Comparison of ENCODE assay signal across 17 cellular contexts in the genomic region with DNA sequence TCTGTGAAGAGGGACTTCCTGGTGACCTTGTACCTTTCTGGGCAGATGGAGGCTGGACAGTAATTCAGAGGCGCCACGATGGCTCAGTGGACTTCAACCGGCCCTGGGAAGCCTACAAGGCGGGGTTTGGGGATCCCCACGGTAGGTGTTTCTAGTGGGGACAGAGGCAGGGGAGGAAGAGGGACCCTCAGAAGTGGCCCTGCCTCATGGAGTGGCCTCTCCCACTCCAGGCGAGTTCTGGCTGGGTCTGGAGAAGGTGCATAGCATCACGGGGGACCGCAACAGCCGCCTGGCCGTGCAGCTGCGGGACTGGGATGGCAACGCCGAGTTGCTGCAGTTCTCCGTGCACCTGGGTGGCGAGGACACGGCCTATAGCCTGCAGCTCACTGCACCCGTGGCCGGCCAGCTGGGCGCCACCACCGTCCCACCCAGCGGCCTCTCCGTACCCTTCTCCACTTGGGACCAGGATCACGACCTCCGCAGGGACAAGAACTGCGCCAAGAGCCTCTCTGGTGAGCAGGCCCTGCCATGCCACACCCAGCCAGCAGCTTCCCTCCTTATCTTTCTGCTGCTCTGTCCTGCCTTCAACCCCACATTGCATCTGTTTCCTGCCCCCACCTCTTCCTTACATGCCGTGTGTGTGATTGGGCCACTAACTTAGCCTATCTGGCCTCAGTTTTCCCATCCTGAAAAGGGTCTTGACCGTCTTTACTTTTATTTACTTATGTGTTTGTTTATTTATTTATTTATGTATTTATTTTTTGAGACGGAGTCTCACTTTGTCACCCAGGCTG. TPM values are rescaled to one million over a fixed set of nuclear protein-coding genes. Genes with fewer than 3 reads are reported as not detected.
A peak's percentile ranks its signal among the peaks of the same experiment; 100 is the strongest.
DNase-seq lines count a peak whose midpoint lies in the region; ATAC-seq and TF ChIP-seq lines count a peak whose summit lies in the region.
"Had no signal": no experiment of that assay in that cellular context is flagged by ENCODE, and none has a peak within 500 bp of the region (broad histone marks: within the 10 kb centered on the region; RNA-seq: fewer than 3 reads in every experiment).

No MANE protein-coding gene starts in this region.

- H3K4me1 Mint-ChIP-seq in CD8-positive, alpha-beta memory T cell: no peaks in the 10 kb centered on the region
- peaks cover 9% of the 10 kb centered on the region for H3K4me1 Mint-ChIP-seq in activated CD4-positive, alpha-beta T cell treated with anti-CD3 and anti-CD28 coated beads, Interleukin-2, amount 10 ng/mL, durations not matched to agents 24 days and 14 days

- no peaks in the 10 kb centered on the region for H3K36me3 Mint-ChIP-seq in CD8-positive, alpha-beta memory T cell
- H3K36me3 Mint-ChIP-seq in activated CD4-positive, alpha-beta T cell treated with anti-CD3 and anti-CD28 coated beads, Interleukin-2, amount 10 ng/mL, durations not matched to agents 24 days and 14 days (ENCODE audit: low read depth): peaks cover 1% of the 10 kb centered on the region

- no peak for TF ChIP-seq CTCF in osteoblast (IDR thresholded peaks at IDR 0.05; ENCODE audit: extremely low read depth, low read depth, low read length)

- peak overlapping the region; percentile 31 for H3K27ac ChIP-seq in CD8-positive, alpha-beta memory T cell (ENCODE audit: low read depth, low read length)
- H3K27ac ChIP-seq in duodenal mucosa (ENCODE audit: low read depth, low read length): no peak overlapping the region
- no peak overlapping the region for H3K27ac ChIP-seq in osteoblast (ENCODE audit: low read depth, low read length)

- H3K4me3 Mint-ChIP-seq in CD8-positive, alpha-beta memory T cell: no peak overlapping the region
- no peak overlapping the region for H3K4me3 Mint-ChIP-seq in activated CD4-positive, alpha-beta T cell treated with anti-CD3 and anti-CD28 coated beads, Interleukin-2, amount 10 ng/mL, durations not matched to agents 24 days and 14 days
- H3K4me3 Mint-ChIP-seq: activated naive CD8-positive, alpha-beta T cell treated with anti-CD3 and anti-CD28 coated beads, Interleukin-2, amount 10 ng/mL, durations not matched to agents 7 days and 5 days; T-helper 17 cell had no signal

- no peaks in the 10 kb centered on the region for H3K4me1 ChIP-seq in CD8-positive, alpha-beta memory T cell (ENCODE audit: insufficient read depth, low read length)
- H3K4me1 ChIP-seq in duodenal mucosa (ENCODE audit: control insufficient read depth in 1 of 2, insufficient read depth in 2 of 2, low read length in 2 of 2) (peaks cover 23 to 35% of the 10 kb centered on the region in 2 donors), osteoblast (ENCODE audit: insufficient read depth, low read length) (peaks cover 21% of the 10 kb centered on the region)

- H3K27me3 ChIP-seq in CD8-positive, alpha-beta memory T cell (ENCODE audit: insufficient read depth, low read length, poor library complexity, severe bottlenecking): no peaks in the 10 kb centered on the region
- H3K27me3 ChIP-seq in duodenal mucosa (ENCODE audit: control insufficient read depth in 1 of 2, insufficient read depth in 2 of 2, low read length in 2 of 2) (no peaks in the 10 kb centered on the region), osteoblast (ENCODE audit: insufficient read depth, low read length) (no peaks in the 10 kb centered on the region)
- H3K27me3 ChIP-seq: esophagus muscularis mucosa, heart left ventricle had no signal

- no peak overlapping the region for H2AFZ ChIP-seq in osteoblast (ENCODE audit: low read length)

- H3K36me3 ChIP-seq in CD8-positive, alpha-beta memory T cell (ENCODE audit: insufficient read depth, low read length): no peaks in the 10 kb centered on the region
- H3K36me3 ChIP-seq in duodenal mucosa (ENCODE audit: control insufficient read depth in 1 of 2, insufficient read depth in 2 of 2, low read length in 2 of 2) (peaks cover 0 to 4% of the 10 kb centered on the region in 2 donors), osteoblast (ENCODE audit: insufficient read depth, low read length) (peaks cover 41% of the 10 kb centered on the region)

- intact Hi-C loops in activated CD4-positive, alpha-beta T cell treated with anti-CD3 and anti-CD28 coated beads, Interleukin-2, amount 10 ng/mL, durations not matched to agents 24 days and 14 days (cut with micrococcal nuclease): no loop called here

- peaks cover 12 to 25% of the 10 kb centered on the region in 2 donors for H3K27me3 Mint-ChIP-seq in CD8-positive, alpha-beta memory T cell
- H3K27me3 Mint-ChIP-seq in activated CD4-positive, alpha-beta T cell treated with anti-CD3 and anti-CD28 coated beads, Interleukin-2, amount 10 ng/mL, durations not matched to agents 24 days and 14 days: peaks cover 15% of the 10 kb centered on the region

- no peak overlapping the region for H3K4me3 ChIP-seq in CD8-positive, alpha-beta memory T cell (ENCODE audit: low read length)
- H3K4me3 ChIP-seq in duodenal mucosa (ENCODE audit: low read depth in 1 of 2, low read length in 2 of 2): peak overlapping the region; percentile 13 to 55
- no peak overlapping the region for H3K4me3 ChIP-seq in osteoblast (ENCODE audit: insufficient read depth, low read length)
- H3K4me3 ChIP-seq: esophagus muscularis mucosa, heart left ventricle had no signal

- peak overlapping the region; percentile 28 to 57 for H3K9ac ChIP-seq in duodenal mucosa (ENCODE audit: low read depth in 1 of 2, low read length in 2 of 2)

- no peak overlapping the region for H3K4me2 ChIP-seq in osteoblast (ENCODE audit: insufficient read depth, low read length)

- no peaks in the 10 kb centered on the region for H3K9me3 Mint-ChIP-seq in CD8-positive, alpha-beta memory T cell
- H3K9me3 Mint-ChIP-seq in activated CD4-positive, alpha-beta T cell treated with anti-CD3 and anti-CD28 coated beads, Interleukin-2, amount 10 ng/mL, durations not matched to agents 24 days and 14 days: no peaks in the 10 kb centered on the region
- H3K9me3 Mint-ChIP-seq: activated naive CD8-positive, alpha-beta T cell treated with anti-CD3 and anti-CD28 coated beads, Interleukin-2, amount 10 ng/mL, durations not matched to agents 7 days and 5 days had no signal

- no peak for DNase-seq in CD8-positive, alpha-beta memory T cell
- peak; percentile 70 for DNase-seq in OCI-M1 (lab: John Stamatoyannopoulos, UW)
- peak; percentile 78 for DNase-seq in osteoblast (ENCODE audit: insufficient read length, low spot score, missing footprints)
- no peak for DNase-seq in NCI-H226
- DNase-seq in DMS 273 treated with DMSO at 0.1 percent for 48 hours (lab: John Stamatoyannopoulos, UW): no peak
- DNase-seq in activated CD4-positive, alpha-beta T cell treated with anti-CD3 and anti-CD28 coated beads, Interleukin-2, amount 10 ng/mL, durations not matched to agents 24 days and 14 days: no peak
- DNase-seq: activated naive CD8-positive, alpha-beta T cell treated with anti-CD3 and anti-CD28 coated beads, Interleukin-2, amount 10 ng/mL, durations not matched to agents 7 days and 5 days; islet precursor cell; NCI-H1048; NCI-H2171; occipital lobe; T-helper 17 cell had no signal

- no peaks in the 10 kb centered on the region for H3K9me3 ChIP-seq in CD8-positive, alpha-beta memory T cell (ENCODE audit: low read length)
- H3K9me3 ChIP-seq in duodenal mucosa (ENCODE audit: control insufficient read depth in 1 of 2, low read length in 2 of 2) (no peaks in the 10 kb centered on the region), osteoblast (ENCODE audit: low read depth, low read length) (no peaks in the 10 kb centered on the region)
- H3K9me3 ChIP-seq: esophagus muscularis mucosa, heart left ventricle had no signal

- CTCF ChIA-PET in CD8-positive, alpha-beta memory T cell (lab: Charles Lee): interaction anchor here (0.7 kb wide), 1 partner anchor 17 kb away, joined by 3 read pairs; no protein-coding TSS in a partner anchor

- H3K27ac Mint-ChIP-seq in CD8-positive, alpha-beta memory T cell: no peak overlapping the region
- no peak overlapping the region for H3K27ac Mint-ChIP-seq in activated CD4-positive, alpha-beta T cell treated with anti-CD3 and anti-CD28 coated beads, Interleukin-2, amount 10 ng/mL, durations not matched to agents 24 days and 14 days
- H3K27ac Mint-ChIP-seq: activated naive CD8-positive, alpha-beta T cell treated with anti-CD3 and anti-CD28 coated beads, Interleukin-2, amount 10 ng/mL, durations not matched to agents 7 days and 5 days; T-helper 17 cell had no signal

- POLR2A ChIA-PET in CD8-positive, alpha-beta memory T cell (lab: Charles Lee): no interaction called here

- no peak for ATAC-seq in HG03521 (IDR thresholded peaks at IDR 0.05; ENCODE audit: unreplicated experiment)
- ATAC-seq: T-helper 17 cell had no signal

- H3K79me2 ChIP-seq in osteoblast (ENCODE audit: insufficient read depth, low read length): no peaks in the 10 kb centered on the region

- peaks cover 20% of the 10 kb centered on the region for H4K20me1 ChIP-seq in osteoblast (ENCODE audit: insufficient read depth, low read length)

RNA-seq across cellular contexts. Expression of a gene that starts 7.3 kb away (rescaled TPM):
- not detected for total RNA-seq in CD8-positive, alpha-beta memory T cell
- polyA plus RNA-seq in CD8-positive, alpha-beta memory T cell: 0.28 TPM
- 1.1 and 1.2 TPM in 2 replicates for total RNA-seq in osteoblast
- total RNA-seq in activated CD4-positive, alpha-beta T cell treated with anti-CD3 and anti-CD28 coated beads, Interleukin-2, amount 10 ng/mL, durations not matched to agents 24 days and 14 days: 4.0 and 4.1 TPM in 2 replicates
- total RNA-seq: mononuclear cell, T-helper 17 cell had no signal

RNA-seq across cellular contexts. Expression of a gene that starts 19.0 kb away (rescaled TPM):
- total RNA-seq in CD8-positive, alpha-beta memory T cell: 10 to 100 TPM; 61.7 to 69.7 TPM
- polyA plus RNA-seq in CD8-positive, alpha-beta memory T cell: 87.4 TPM
- 24.2 and 28.3 TPM in 2 replicates for total RNA-seq in osteoblast
- total RNA-seq in activated CD4-positive, alpha-beta T cell treated with anti-CD3 and anti-CD28 coated beads, Interleukin-2, amount 10 ng/mL, durations not matched to agents 24 days and 14 days: 69.4 and 74.0 TPM in 2 replicates

RNA-seq across cellular contexts. Expression of a gene that starts 28.1 kb away (rescaled TPM):
- total RNA-seq in CD8-positive, alpha-beta memory T cell: 1 to 10 TPM in 1 of 2 experiments, under 1 TPM in 1; 0.97 to 1.1 TPM
- polyA plus RNA-seq in CD8-positive, alpha-beta memory T cell: 3.6 TPM
- total RNA-seq in osteoblast: 0.59 TPM in 1 of 2 replicates, not detected in the other
- 0.85 and 1.5 TPM in 2 replicates for total RNA-seq in activated CD4-positive, alpha-beta T cell treated with anti-CD3 and anti-CD28 coated beads, Interleukin-2, amount 10 ng/mL, durations not matched to agents 24 days and 14 days

RNA-seq across cellular contexts. Expression of a gene that starts 41.9 kb away (rescaled TPM):
- total RNA-seq in CD8-positive, alpha-beta memory T cell: 10 to 100 TPM; 13.1 to 14.1 TPM
- polyA plus RNA-seq in CD8-positive, alpha-beta memory T cell: 51.0 TPM
- total RNA-seq in osteoblast: 69.8 and 72.5 TPM in 2 replicates
- total RNA-seq in activated CD4-positive, alpha-beta T cell treated with anti-CD3 and anti-CD28 coated beads, Interleukin-2, amount 10 ng/mL, durations not matched to agents 24 days and 14 days: 7.9 and 8.8 TPM in 2 replicates

RNA-seq across cellular contexts. Expression of a gene that starts 49.9 kb away (rescaled TPM):
- total RNA-seq in CD8-positive, alpha-beta memory T cell: 1,000 to 10,000 TPM; 2,153 to 2,200 TPM
- 2,694 TPM for polyA plus RNA-seq in CD8-positive, alpha-beta memory T cell
- total RNA-seq in osteoblast: 177 and 180 TPM in 2 replicates
- total RNA-seq in activated CD4-positive, alpha-beta T cell treated with anti-CD3 and anti-CD28 coated beads, Interleukin-2, amount 10 ng/mL, durations not matched to agents 24 days and 14 days: 2,054 and 2,121 TPM in 2 replicates

Comparison
In these comparisons a context has a peak if more than half of its experiments do, and no peak if none do; other contexts are left out.
1. DNase-seq: peak in OCI-M1 (single experiment) and osteoblast (single experiment); none in CD8-positive, alpha-beta memory T cell (0 of 5), NCI-H226 (single experiment), DMS 273 treated with DMSO at 0.1 percent for 48 hours (single experiment) and activated CD4-positive, alpha-beta T cell treated with anti-CD3 and anti-CD28 coated beads, Interleukin-2, amount 10 ng/mL, durations not matched to agents 24 days and 14 days (single experiment).
2. H3K4me3 ChIP-seq: peak in duodenal mucosa (2 of 2); none in CD8-positive, alpha-beta memory T cell (single experiment) and osteoblast (single experiment).